ENCODE assay signal across 13 cellular contexts in the genomic region with DNA sequence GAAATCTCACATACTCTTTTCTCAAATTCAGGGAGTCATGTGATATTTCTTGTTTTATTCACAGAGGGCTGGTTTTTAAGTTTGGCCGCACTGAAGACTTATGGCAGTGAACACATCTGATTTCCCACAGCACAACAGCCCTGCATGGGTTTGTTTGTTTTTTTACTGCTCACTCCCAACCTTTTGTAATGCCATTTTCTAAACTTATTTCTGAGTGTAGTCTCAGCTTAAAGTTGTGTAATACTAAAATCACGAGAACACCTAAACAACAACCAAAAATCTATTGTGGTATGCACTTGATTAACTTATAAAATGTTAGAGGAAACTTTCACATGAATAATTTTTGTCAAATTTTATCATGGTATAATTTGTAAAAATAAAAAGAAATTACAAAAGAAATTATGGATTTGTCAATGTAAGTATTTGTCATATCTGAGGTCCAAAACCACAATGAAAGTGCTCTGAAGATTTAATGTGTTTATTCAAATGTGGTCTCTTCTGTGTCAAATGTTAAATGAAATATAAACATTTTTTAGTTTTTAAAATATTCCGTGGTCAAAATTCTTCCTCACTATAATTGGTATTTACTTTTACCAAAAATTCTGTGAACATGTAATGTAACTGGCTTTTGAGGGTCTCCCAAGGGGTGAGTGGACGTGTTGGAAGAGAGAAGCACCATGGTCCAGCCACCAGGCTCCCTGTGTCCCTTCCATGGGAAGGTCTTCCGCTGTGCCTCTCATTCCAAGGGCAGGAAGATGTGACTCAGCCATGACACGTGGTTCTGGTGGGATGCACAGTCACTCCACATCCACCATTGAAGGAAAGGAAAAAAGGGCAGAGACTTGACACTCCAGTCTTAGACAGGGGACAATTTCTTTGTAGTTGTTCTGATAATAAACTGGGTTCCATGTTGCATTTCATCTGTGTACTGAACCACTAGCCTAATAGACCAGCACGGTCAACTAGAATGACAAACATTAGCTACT. TPM values are rescaled to one million over a fixed set of nuclear protein-coding genes. Genes with fewer than 3 reads are reported as not detected.
DNase-seq lines count a peak whose midpoint lies in the region; ATAC-seq and TF ChIP-seq lines count a peak whose summit lies in the region.
"Had no signal": no experiment of that assay in that cellular context is flagged by ENCODE, and none has a peak within 500 bp of the region (broad histone marks: within the 10 kb centered on the region; RNA-seq: fewer than 3 reads in every experiment).

No MANE protein-coding gene starts in this region.

- H3K36me3 ChIP-seq in suprapubic skin (peaks cover 46% of the 10 kb centered on the region), aorta (ENCODE audit: control insufficient read depth in 1 of 2, insufficient read depth in 2 of 2, low read length in 1 of 2) (peaks cover 5 to 7% of the 10 kb centered on the region in 2 donors)

- H3K9me3 ChIP-seq in suprapubic skin (no peaks in the 10 kb centered on the region), aorta (ENCODE audit: control insufficient read depth, low read length) (no peaks in the 10 kb centered on the region)
- H3K9me3 ChIP-seq: tibial nerve had no signal

- TF ChIP-seq EP300 in suprapubic skin (IDR thresholded peaks at IDR 0.05): no peak

- POLR2A ChIA-PET in WTC11 (lab: Charles Lee): no interaction called here

- TF ChIP-seq POLR2A in suprapubic skin (IDR thresholded peaks at IDR 0.05): no peak

- 82% methylated on average over 6 of the region's 7 CpGs for WGBS in suprapubic skin
- WGBS in aorta, 2 donors: 90% methylated on average over 7 of the region's 7 CpGs

- H3K27ac Mint-ChIP-seq in activated T-cell treated with anti-CD3 and anti-CD28 coated beads, Interleukin-2, amount 50 U/mL, for 24 hours: peak overlapping the region; percentile 86
- peak overlapping the region; percentile 57; the same call in 1 of the 2 replicates for H3K27ac Mint-ChIP-seq in WTC11
- H3K27ac Mint-ChIP-seq in stimulated activated naive CD8-positive, alpha-beta T cell treated with anti-CD3 and anti-CD28 coated beads, Interleukin-15, Interleukin-2, amounts not matched to agents 100 ng/mL and 50 ng/mL, for 24 hours: peak overlapping the region; percentile 68

- no peaks in the 10 kb centered on the region for H3K9me3 Mint-ChIP-seq in activated T-cell treated with anti-CD3 and anti-CD28 coated beads, Interleukin-2, amount 50 U/mL, for 24 hours
- no peaks in the 10 kb centered on the region for H3K9me3 Mint-ChIP-seq in WTC11
- no peaks in the 10 kb centered on the region for H3K9me3 Mint-ChIP-seq in stimulated activated naive CD8-positive, alpha-beta T cell treated with anti-CD3 and anti-CD28 coated beads, Interleukin-15, Interleukin-2, amounts not matched to agents 100 ng/mL and 50 ng/mL, for 24 hours
- H3K9me3 Mint-ChIP-seq: activated T-cell treated with anti-CD3 and anti-CD28 coated beads, Interleukin-2, amount 50 U/mL, for 4 hours had no signal

- H3K4me3 Mint-ChIP-seq in activated T-cell treated with anti-CD3 and anti-CD28 coated beads, Interleukin-2, amount 50 U/mL, for 24 hours: no peak overlapping the region
- H3K4me3 Mint-ChIP-seq in WTC11: no peak overlapping the region
- H3K4me3 Mint-ChIP-seq in stimulated activated naive CD8-positive, alpha-beta T cell treated with anti-CD3 and anti-CD28 coated beads, Interleukin-15, Interleukin-2, amounts not matched to agents 100 ng/mL and 50 ng/mL, for 24 hours: no peak overlapping the region
- H3K4me3 Mint-ChIP-seq: activated T-cell treated with anti-CD3 and anti-CD28 coated beads, Interleukin-2, amount 50 U/mL, for 4 hours had no signal

- CTCF ChIA-PET in WTC11 (lab: Charles Lee): no interaction called here

- TF ChIP-seq CTCF in WTC11 (IDR thresholded peaks at IDR 0.05) (no peak), foreskin fibroblast (IDR thresholded peaks at IDR 0.05; ENCODE audit: low read depth, low read length) (no peak), suprapubic skin (IDR thresholded peaks at IDR 0.05) (no peak)

- peaks cover 29% of the 10 kb centered on the region for H3K4me1 Mint-ChIP-seq in activated T-cell treated with anti-CD3 and anti-CD28 coated beads, Interleukin-2, amount 50 U/mL, for 24 hours (ENCODE audit: low read depth)
- no peaks in the 10 kb centered on the region for H3K4me1 Mint-ChIP-seq in WTC11
- peaks cover 33% of the 10 kb centered on the region for H3K4me1 Mint-ChIP-seq in stimulated activated naive CD8-positive, alpha-beta T cell treated with anti-CD3 and anti-CD28 coated beads, Interleukin-15, Interleukin-2, amounts not matched to agents 100 ng/mL and 50 ng/mL, for 24 hours (ENCODE audit: low read depth)

- DNase-seq in activated T-cell treated with anti-CD3 and anti-CD28 coated beads, Interleukin-2, amount 50 U/mL, for 24 hours: no peak
- DNase-seq in activated T-cell treated with anti-CD3 and anti-CD28 coated beads, Interleukin-2, amount 50 U/mL, for 48 hours: no peak
- DNase-seq in WTC11 (ENCODE audit: low spot score) (no peak), foreskin fibroblast (peak; percentile 65 to 66), suprapubic skin (ENCODE audit: low spot score in 2 of 2) (no peak), aorta (no peak)
- DNase-seq in activated effector memory CD4-positive, alpha-beta T cell treated with anti-CD3 and anti-CD28 coated beads, Interleukin-2, amount 50 U/mL, for 16 hours: no peak
- DNase-seq: activated T-cell treated with anti-CD3 and anti-CD28 coated beads, Interleukin-2, amount 50 U/mL, for 4 hours; NCI-H2081 had no signal

- ATAC-seq in WTC11 (no peak), aorta (ENCODE audit: low FRiP score) (no peak)
- ATAC-seq: activated T-cell treated with anti-CD3 and anti-CD28 coated beads, Interleukin-2, amount 50 U/mL, for 4 hours had no signal

- no peak overlapping the region for H3K27ac ChIP-seq in suprapubic skin
- no peak overlapping the region for H3K27ac ChIP-seq in aorta (ENCODE audit: low read depth in 1 of 2, low read length in 2 of 2)
- H3K27ac ChIP-seq: HL-60, tibial nerve had no signal

- H3K36me3 Mint-ChIP-seq in activated T-cell treated with anti-CD3 and anti-CD28 coated beads, Interleukin-2, amount 50 U/mL, for 24 hours (ENCODE audit: low read depth): peaks cover 53% of the 10 kb centered on the region
- peaks cover 26% of the 10 kb centered on the region for H3K36me3 Mint-ChIP-seq in WTC11
- H3K36me3 Mint-ChIP-seq in stimulated activated naive CD8-positive, alpha-beta T cell treated with anti-CD3 and anti-CD28 coated beads, Interleukin-15, Interleukin-2, amounts not matched to agents 100 ng/mL and 50 ng/mL, for 24 hours (ENCODE audit: low read depth): peaks cover 43% of the 10 kb centered on the region

- H3K4me3 ChIP-seq in foreskin fibroblast (ENCODE audit: low read depth in 1 of 2, low read length in 2 of 2): no peak overlapping the region
- H3K4me3 ChIP-seq in suprapubic skin: no peak overlapping the region
- H3K4me3 ChIP-seq in aorta (ENCODE audit: low read length in 2 of 2): no peak overlapping the region
- H3K4me3 ChIP-seq: lung, tibial nerve had no signal

- no peaks in the 10 kb centered on the region for H3K27me3 ChIP-seq in suprapubic skin
- H3K27me3 ChIP-seq in aorta (ENCODE audit: control insufficient read depth in 1 of 2, insufficient read depth in 2 of 2, low read length in 1 of 2): no peaks in the 10 kb centered on the region
- H3K27me3 ChIP-seq: tibial nerve had no signal

- H3K4me1 ChIP-seq in suprapubic skin: peaks cover 14% of the 10 kb centered on the region
- no peaks in the 10 kb centered on the region for H3K4me1 ChIP-seq in aorta (ENCODE audit: control insufficient read depth in 1 of 2, insufficient read depth in 2 of 2, low read length in 2 of 2)
- H3K4me1 ChIP-seq: tibial nerve had no signal

- no peaks in the 10 kb centered on the region for H3K27me3 Mint-ChIP-seq in activated T-cell treated with anti-CD3 and anti-CD28 coated beads, Interleukin-2, amount 50 U/mL, for 24 hours
- H3K27me3 Mint-ChIP-seq in WTC11 (ENCODE audit: low read depth): no peaks in the 10 kb centered on the region
- H3K27me3 Mint-ChIP-seq in stimulated activated naive CD8-positive, alpha-beta T cell treated with anti-CD3 and anti-CD28 coated beads, Interleukin-15, Interleukin-2, amounts not matched to agents 100 ng/mL and 50 ng/mL, for 24 hours: no peaks in the 10 kb centered on the region

- intact Hi-C loops in aorta (cut with DNase I): no loop called here

TF ChIP-seq in WTC11, 78 proteins besides CTCF, POLR2A, EP300 and RAD21 (continues in another document):
- TF ChIP-seq RORB (CRISPR knock-in tag; IDR thresholded peaks at IDR 0.05): no peak
- TF ChIP-seq, protein P1, sequence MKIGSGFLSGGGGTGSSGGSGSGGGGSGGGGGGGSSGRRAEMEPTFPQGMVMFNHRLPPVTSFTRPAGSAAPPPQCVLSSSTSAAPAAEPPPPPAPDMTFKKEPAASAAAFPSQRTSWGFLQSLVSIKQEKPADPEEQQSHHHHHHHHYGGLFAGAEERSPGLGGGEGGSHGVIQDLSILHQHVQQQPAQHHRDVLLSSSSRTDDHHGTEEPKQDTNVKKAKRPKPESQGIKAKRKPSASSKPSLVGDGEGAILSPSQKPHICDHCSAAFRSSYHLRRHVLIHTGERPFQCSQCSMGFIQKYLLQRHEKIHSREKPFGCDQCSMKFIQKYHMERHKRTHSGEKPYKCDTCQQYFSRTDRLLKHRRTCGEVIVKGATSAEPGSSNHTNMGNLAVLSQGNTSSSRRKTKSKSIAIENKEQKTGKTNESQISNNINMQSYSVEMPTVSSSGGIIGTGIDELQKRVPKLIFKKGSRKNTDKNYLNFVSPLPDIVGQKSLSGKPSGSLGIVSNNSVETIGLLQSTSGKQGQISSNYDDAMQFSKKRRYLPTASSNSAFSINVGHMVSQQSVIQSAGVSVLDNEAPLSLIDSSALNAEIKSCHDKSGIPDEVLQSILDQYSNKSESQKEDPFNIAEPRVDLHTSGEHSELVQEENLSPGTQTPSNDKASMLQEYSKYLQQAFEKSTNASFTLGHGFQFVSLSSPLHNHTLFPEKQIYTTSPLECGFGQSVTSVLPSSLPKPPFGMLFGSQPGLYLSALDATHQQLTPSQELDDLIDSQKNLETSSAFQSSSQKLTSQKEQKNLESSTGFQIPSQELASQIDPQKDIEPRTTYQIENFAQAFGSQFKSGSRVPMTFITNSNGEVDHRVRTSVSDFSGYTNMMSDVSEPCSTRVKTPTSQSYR (CRISPR knock-in tag; IDR thresholded peaks at IDR 0.05): no peak

RNA-seq across cellular contexts. Expression of a gene that starts 22.8 kb away (rescaled TPM):
- total RNA-seq in WTC11 (2021) (84.0 to 100 TPM (median 98.9 TPM) in 3 replicates), suprapubic skin (10 to 100 TPM; 57.6 to 87.9 (median 72.8) TPM), aorta (100 to 1,000 TPM; 114 to 115 TPM)
- polyA plus RNA-seq in aorta: 100 to 1,000 TPM; 110 to 140 TPM

RNA-seq across cellular contexts. Expression of a gene that starts 59.7 kb away (rescaled TPM):
- 0.24 to 0.27 TPM in 2 of 3 replicates, not detected in the other for total RNA-seq in WTC11 (2021)
- 1 to 10 TPM in 1 of 4 donors, under 1 TPM in 2, not detected in 1; 0.34 to 1.1 (median 0.56) TPM for total RNA-seq in suprapubic skin
- total RNA-seq in aorta: under 1 TPM in 1 of 2 donors, not detected in 1; 0.69 TPM
- polyA plus RNA-seq in aorta: not detected

Comparison
In these comparisons a context has a peak if more than half of its experiments do, and no peak if none do; other contexts are left out.
1. DNase-seq: peak in foreskin fibroblast (2 of 2); none in activated T-cell treated with anti-CD3 and anti-CD28 coated beads, Interleukin-2, amount 50 U/mL, for 24 hours (single experiment), activated T-cell treated with anti-CD3 and anti-CD28 coated beads, Interleukin-2, amount 50 U/mL, for 48 hours (0 of 2), WTC11 (single experiment), suprapubic skin (0 of 2), activated effector memory CD4-positive, alpha-beta T cell treated with anti-CD3 and anti-CD28 coated beads, Interleukin-2, amount 50 U/mL, for 16 hours (single experiment) and aorta (0 of 2).
2. Peak in every context shown above with its lines, with median percentiles within 50 percentile points of each other: H3K27ac Mint-ChIP-seq.